2 cellular contexts compared by ENCODE assay signal in the genomic region with DNA sequence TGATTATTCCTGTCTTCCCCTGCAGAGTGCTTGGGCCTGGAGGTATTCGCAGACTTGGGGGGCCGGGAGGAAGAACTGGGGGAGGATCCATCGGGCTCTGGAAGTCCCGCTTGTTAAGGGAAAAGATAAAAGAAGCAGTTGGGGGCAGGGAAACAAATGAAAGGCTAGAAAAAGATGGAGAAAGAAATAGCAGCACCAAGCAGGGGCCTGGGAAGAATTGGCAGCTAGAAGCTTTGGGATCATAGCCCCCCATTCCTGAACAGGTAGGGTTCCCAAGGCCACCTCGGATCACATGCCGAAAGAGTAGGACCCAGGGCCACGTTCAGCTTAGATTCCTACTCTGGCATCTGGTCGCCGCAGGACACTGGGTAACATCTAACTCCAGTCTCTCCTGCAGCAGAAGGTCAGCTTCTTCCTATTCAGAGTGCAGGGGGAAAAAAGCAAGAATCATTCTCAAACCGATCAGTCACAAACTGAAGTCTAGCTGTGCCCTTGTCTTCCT.
TF ChIP-seq lines count a peak whose summit lies in the region.

No MANE protein-coding gene starts in this region.

TF ChIP-seq in K562, 482 proteins besides CTCF, POLR2A, EP300 and RAD21:
- TF ChIP-seq MTA1 (IDR thresholded peaks at IDR 0.05; ENCODE audit: borderline replicate concordance): no peak
- TF ChIP-seq TCF7 (IDR thresholded peaks at IDR 0.05; ENCODE audit: borderline replicate concordance): no peak
- no peak for TF ChIP-seq PTRF (tag; IDR thresholded peaks at IDR 0.05)
- TF ChIP-seq, protein P1, sequence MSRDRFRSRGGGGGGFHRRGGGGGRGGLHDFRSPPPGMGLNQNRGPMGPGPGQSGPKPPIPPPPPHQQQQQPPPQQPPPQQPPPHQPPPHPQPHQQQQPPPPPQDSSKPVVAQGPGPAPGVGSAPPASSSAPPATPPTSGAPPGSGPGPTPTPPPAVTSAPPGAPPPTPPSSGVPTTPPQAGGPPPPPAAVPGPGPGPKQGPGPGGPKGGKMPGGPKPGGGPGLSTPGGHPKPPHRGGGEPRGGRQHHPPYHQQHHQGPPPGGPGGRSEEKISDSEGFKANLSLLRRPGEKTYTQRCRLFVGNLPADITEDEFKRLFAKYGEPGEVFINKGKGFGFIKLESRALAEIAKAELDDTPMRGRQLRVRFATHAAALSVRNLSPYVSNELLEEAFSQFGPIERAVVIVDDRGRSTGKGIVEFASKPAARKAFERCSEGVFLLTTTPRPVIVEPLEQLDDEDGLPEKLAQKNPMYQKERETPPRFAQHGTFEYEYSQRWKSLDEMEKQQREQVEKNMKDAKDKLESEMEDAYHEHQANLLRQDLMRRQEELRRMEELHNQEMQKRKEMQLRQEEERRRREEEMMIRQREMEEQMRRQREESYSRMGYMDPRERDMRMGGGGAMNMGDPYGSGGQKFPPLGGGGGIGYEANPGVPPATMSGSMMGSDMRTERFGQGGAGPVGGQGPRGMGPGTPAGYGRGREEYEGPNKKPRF (IDR thresholded peaks at IDR 0.05; ENCODE audit: low read depth, low read length): no peak
- TF ChIP-seq, protein P2, sequence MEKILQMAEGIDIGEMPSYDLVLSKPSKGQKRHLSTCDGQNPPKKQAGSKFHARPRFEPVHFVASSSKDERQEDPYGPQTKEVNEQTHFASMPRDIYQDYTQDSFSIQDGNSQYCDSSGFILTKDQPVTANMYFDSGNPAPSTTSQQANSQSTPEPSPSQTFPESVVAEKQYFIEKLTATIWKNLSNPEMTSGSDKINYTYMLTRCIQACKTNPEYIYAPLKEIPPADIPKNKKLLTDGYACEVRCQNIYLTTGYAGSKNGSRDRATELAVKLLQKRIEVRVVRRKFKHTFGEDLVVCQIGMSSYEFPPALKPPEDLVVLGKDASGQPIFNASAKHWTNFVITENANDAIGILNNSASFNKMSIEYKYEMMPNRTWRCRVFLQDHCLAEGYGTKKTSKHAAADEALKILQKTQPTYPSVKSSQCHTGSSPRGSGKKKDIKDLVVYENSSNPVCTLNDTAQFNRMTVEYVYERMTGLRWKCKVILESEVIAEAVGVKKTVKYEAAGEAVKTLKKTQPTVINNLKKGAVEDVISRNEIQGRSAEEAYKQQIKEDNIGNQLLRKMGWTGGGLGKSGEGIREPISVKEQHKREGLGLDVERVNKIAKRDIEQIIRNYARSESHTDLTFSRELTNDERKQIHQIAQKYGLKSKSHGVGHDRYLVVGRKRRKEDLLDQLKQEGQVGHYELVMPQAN (IDR thresholded peaks at IDR 0.05; ENCODE audit: borderline replicate concordance): no peak
- TF ChIP-seq, protein P3, sequence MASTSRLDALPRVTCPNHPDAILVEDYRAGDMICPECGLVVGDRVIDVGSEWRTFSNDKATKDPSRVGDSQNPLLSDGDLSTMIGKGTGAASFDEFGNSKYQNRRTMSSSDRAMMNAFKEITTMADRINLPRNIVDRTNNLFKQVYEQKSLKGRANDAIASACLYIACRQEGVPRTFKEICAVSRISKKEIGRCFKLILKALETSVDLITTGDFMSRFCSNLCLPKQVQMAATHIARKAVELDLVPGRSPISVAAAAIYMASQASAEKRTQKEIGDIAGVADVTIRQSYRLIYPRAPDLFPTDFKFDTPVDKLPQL (IDR thresholded peaks at IDR 0.05; ENCODE audit: extremely low read depth, insufficient read length): no peak
- no peak for TF ChIP-seq ETV1 (tag; conservative IDR thresholded peaks at IDR 0.05; ENCODE audit: low read depth)
- TF ChIP-seq POLR3A (IDR thresholded peaks at IDR 0.05; ENCODE audit: borderline replicate concordance, extremely low read depth, insufficient read depth, insufficient read length): no peak
- no peak for TF ChIP-seq PHB (CRISPR knock-in tag; IDR thresholded peaks at IDR 0.05)
- no peak for TF ChIP-seq RB1 (IDR thresholded peaks at IDR 0.05; ENCODE audit: low read depth)
- TF ChIP-seq ELF1 (tag; IDR thresholded peaks at IDR 0.05): no peak
- TF ChIP-seq SIRT6 (IDR thresholded peaks at IDR 0.05; ENCODE audit: low read depth, low read length): no peak
- no peak for TF ChIP-seq CBX8 (IDR thresholded peaks at IDR 0.05; ENCODE audit: borderline replicate concordance, extremely low read depth, low read depth, low read length, poor library complexity, severe bottlenecking)
- TF ChIP-seq SMARCA4 (IDR thresholded peaks at IDR 0.05): no peak
- no peak for TF ChIP-seq DIDO1 (tag; IDR thresholded peaks at IDR 0.05; ENCODE audit: low read depth)

TF ChIP-seq in HepG2, 621 proteins besides CTCF, POLR2A, EP300 and RAD21:
- TF ChIP-seq ZNF350 (CRISPR knock-in tag; IDR thresholded peaks at IDR 0.05; ENCODE audit: borderline replicate concordance, low read depth) (no peak), SP1 (IDR thresholded peaks at IDR 0.05) (no peak), SP1 (CRISPR knock-in tag; IDR thresholded peaks at IDR 0.05) (no peak)
- TF ChIP-seq, protein P4, sequence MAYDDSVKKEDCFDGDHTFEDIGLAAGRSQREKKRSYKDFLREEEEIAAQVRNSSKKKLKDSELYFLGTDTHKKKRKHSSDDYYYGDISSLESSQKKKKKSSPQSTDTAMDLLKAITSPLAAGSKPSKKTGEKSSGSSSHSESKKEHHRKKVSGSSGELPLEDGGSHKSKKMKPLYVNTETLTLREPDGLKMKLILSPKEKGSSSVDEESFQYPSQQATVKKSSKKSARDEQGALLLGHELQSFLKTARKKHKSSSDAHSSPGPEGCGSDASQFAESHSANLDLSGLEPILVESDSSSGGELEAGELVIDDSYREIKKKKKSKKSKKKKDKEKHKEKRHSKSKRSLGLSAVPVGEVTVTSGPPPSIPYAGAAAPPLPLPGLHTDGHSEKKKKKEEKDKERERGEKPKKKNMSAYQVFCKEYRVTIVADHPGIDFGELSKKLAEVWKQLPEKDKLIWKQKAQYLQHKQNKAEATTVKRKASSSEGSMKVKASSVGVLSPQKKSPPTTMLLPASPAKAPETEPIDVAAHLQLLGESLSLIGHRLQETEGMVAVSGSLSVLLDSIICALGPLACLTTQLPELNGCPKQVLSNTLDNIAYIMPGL (CRISPR knock-in tag; IDR thresholded peaks at IDR 0.05; ENCODE audit: borderline replicate concordance in 1 of 2, low read depth in 1 of 2): peak in 1 of 2 experiments; percentile 8; a peak in 1 of 4 replicates
TF ChIP-seq in HepG2: peak in this region for 1.
